9 cellular contexts compared by ENCODE assay signal in the genomic region with DNA sequence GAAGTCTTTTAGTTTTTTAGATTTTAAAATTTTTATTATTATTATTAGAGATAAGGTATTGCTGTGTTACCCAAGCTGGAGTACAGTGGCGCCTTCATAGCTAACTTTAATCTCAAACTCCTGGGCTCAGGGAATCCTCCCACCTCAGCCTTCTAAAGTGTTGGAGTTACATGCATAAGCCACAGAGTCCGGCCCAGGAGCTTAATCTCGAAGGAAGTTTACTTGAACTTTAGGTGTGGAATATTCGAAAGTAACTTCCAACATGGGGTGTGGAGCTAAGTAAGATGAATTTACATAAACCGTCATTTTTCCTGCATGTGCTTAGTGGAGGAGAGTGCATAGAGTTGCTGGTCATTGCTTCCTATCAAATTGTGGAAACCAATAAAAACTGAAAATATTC. TPM values are rescaled to one million over a fixed set of nuclear protein-coding genes. Genes with fewer than 3 reads are reported as not detected.
A peak's percentile ranks its signal among the peaks of the same experiment; 100 is the strongest.
DNase-seq lines count a peak whose midpoint lies in the region; TF ChIP-seq lines count a peak whose summit lies in the region.
"Had no signal": no experiment of that assay in that cellular context is flagged by ENCODE, and none has a peak within 500 bp of the region (broad histone marks: within the 10 kb centered on the region; RNA-seq: fewer than 3 reads in every experiment).

No MANE protein-coding gene starts in this region.

- DNase-seq in CD4-positive, alpha-beta memory T cell: no peak
- no peak for DNase-seq in breast epithelium (ENCODE audit: low spot score in 2 of 2)
- DNase-seq in mesenteric fat pad (ENCODE audit: low spot score): no peak
- no peak for DNase-seq in HPDE6-E6E7 (ENCODE audit: extremely low spot score)
- DNase-seq in germinal center (ENCODE audit: low spot score): no peak
- no peak for DNase-seq in NCI-H510A treated with DMSO at 0.1 percent for 48 hours (lab: John Stamatoyannopoulos, UW)
- DNase-seq: left ventricle myocardium superior had no signal

- H3K9me3 Mint-ChIP-seq in CD4-positive, alpha-beta memory T cell: no peaks in the 10 kb centered on the region
- H3K9me3 Mint-ChIP-seq in nephron: no peaks in the 10 kb centered on the region

- no peak overlapping the region for H2AFZ ChIP-seq in Loucy (ENCODE audit: low read length)

- peak overlapping the region; percentile 73 for H3K9ac ChIP-seq in Loucy (ENCODE audit: low read depth, low read length, poor library complexity, severe bottlenecking)

- no peaks in the 10 kb centered on the region for H3F3A ChIP-seq in Loucy (ENCODE audit: low read depth)

- no peak overlapping the region for H3K27ac ChIP-seq in CD4-positive, alpha-beta memory T cell (ENCODE audit: low read depth, low read length)
- H3K27ac ChIP-seq in breast epithelium: no peak overlapping the region

- intact Hi-C loops in CD4-positive, alpha-beta memory T cell (cut with micrococcal nuclease): loop anchor here (5.0 kb wide), 2 partner anchors 81 to 231 kb away; no protein-coding TSS in a partner anchor
- intact Hi-C loops in breast epithelium (cut with DNase I; ENCODE audit: low total_unique reads): no loop called here

- H3K4me1 ChIP-seq in CD4-positive, alpha-beta memory T cell (ENCODE audit: insufficient read depth, low read length): peaks cover 49% of the 10 kb centered on the region
- H3K4me1 ChIP-seq in Loucy (ENCODE audit: insufficient read depth, low read length, poor library complexity, severe bottlenecking) (peaks cover 18% of the 10 kb centered on the region), breast epithelium (peaks cover 3 to 6% of the 10 kb centered on the region in 2 donors)

- H3K36me3 Mint-ChIP-seq in CD4-positive, alpha-beta memory T cell: peaks cover 12 to 39% of the 10 kb centered on the region in 2 donors
- peaks cover 23% of the 10 kb centered on the region for H3K36me3 Mint-ChIP-seq in nephron (ENCODE audit: low read depth)

- H3K4me1 Mint-ChIP-seq in CD4-positive, alpha-beta memory T cell: peaks cover 29 to 65% (median 45%) of the 10 kb centered on the region in 4 donors
- H3K4me1 Mint-ChIP-seq in nephron: peaks cover 36% of the 10 kb centered on the region

- H3K9me3 ChIP-seq in CD4-positive, alpha-beta memory T cell (ENCODE audit: control insufficient read depth in 1 of 2, low read length in 2 of 2): no peaks in the 10 kb centered on the region
- H3K9me3 ChIP-seq in Loucy (ENCODE audit: insufficient read depth, low read depth, low read length) (no peaks in the 10 kb centered on the region), breast epithelium (no peaks in the 10 kb centered on the region)

- peaks cover 14% of the 10 kb centered on the region for H4K20me1 ChIP-seq in Loucy (ENCODE audit: insufficient read depth, low read length, poor library complexity, severe bottlenecking)

- peak overlapping the region; percentile 41 to 100 (median 99) for H3K4me3 Mint-ChIP-seq in CD4-positive, alpha-beta memory T cell
- peak overlapping the region; percentile 95 to 97 (median 97) for H3K4me3 Mint-ChIP-seq in nephron

- CTCF ChIA-PET in CD4-positive, alpha-beta memory T cell (lab: Charles Lee; ENCODE audit: partially characterized antibody): interaction anchor here (0.6 to 3.2 kb wide), 17 partner anchors 8 to 375 kb away, joined by 3 to 29 read pairs (median 4); a partner anchor contains a TSS

- peak overlapping the region in 5 of 7 donors; percentile 44 to 100 (median 89) for H3K27ac Mint-ChIP-seq in CD4-positive, alpha-beta memory T cell
- H3K27ac Mint-ChIP-seq in nephron: peak overlapping the region; percentile 99 to 100 (median 100)

- H3K4me3 ChIP-seq in CD4-positive, alpha-beta memory T cell (ENCODE audit: low read length in 2 of 2): no peak overlapping the region
- peak overlapping the region; percentile 84 for H3K4me3 ChIP-seq in Loucy (ENCODE audit: low read length, poor library complexity, severe bottlenecking)
- peak overlapping the region; percentile 57 to 88 (median 86) for H3K4me3 ChIP-seq in breast epithelium

- H3K79me2 ChIP-seq in Loucy (ENCODE audit: insufficient read depth, low read length): peaks cover 59% of the 10 kb centered on the region

- no peaks in the 10 kb centered on the region for H3K9me2 ChIP-seq in Loucy (replicated peaks; ENCODE audit: low read depth, low read length)

- H3K4me2 ChIP-seq in Loucy (ENCODE audit: low read depth, low read length, poor library complexity, severe bottlenecking): peak overlapping the region; percentile 97

- TF ChIP-seq POLR2A in breast epithelium (IDR thresholded peaks at IDR 0.05): no peak

- TF ChIP-seq CTCF in Loucy (conservative IDR thresholded peaks at IDR 0.05; ENCODE audit: low read length) (no peak), breast epithelium (IDR thresholded peaks at IDR 0.05) (no peak), nephron (IDR thresholded peaks at IDR 0.05; ENCODE audit: unreplicated experiment in 3 of 3) (no peak)

- H3K36me3 ChIP-seq in CD4-positive, alpha-beta memory T cell (ENCODE audit: insufficient read depth, low read length): peaks cover 6% of the 10 kb centered on the region
- no peaks in the 10 kb centered on the region; the same call in 1 of the 2 replicates for H3K36me3 ChIP-seq in Loucy (ENCODE audit: insufficient read depth, low read length)
- H3K36me3 ChIP-seq in breast epithelium: no peaks in the 10 kb centered on the region

- no peaks in the 10 kb centered on the region for H3K27me3 Mint-ChIP-seq in CD4-positive, alpha-beta memory T cell
- no peaks in the 10 kb centered on the region for H3K27me3 Mint-ChIP-seq in nephron (ENCODE audit: low read depth)

- H3K27me3 ChIP-seq in CD4-positive, alpha-beta memory T cell (ENCODE audit: insufficient read depth, low read length): no peaks in the 10 kb centered on the region
- H3K27me3 ChIP-seq in Loucy (ENCODE audit: insufficient read depth, low read length, poor library complexity, severe bottlenecking) (no peaks in the 10 kb centered on the region), breast epithelium (no peaks in the 10 kb centered on the region)

- POLR2A ChIA-PET in CD4-positive, alpha-beta memory T cell (lab: Charles Lee; ENCODE audit: partially characterized antibody): interaction anchor here (0.9 to 4.0 kb wide), 6 partner anchors 21 to 270 kb away, joined by 3 to 27 read pairs (median 11); a partner anchor contains a TSS

RNA-seq across cellular contexts. Expression of a gene that starts 1.4 kb away (rescaled TPM):
- total RNA-seq in CD4-positive, alpha-beta memory T cell: 10 to 100 TPM; 86.0 to 96.2 TPM
- 10 to 100 TPM; 64.2 to 66.0 TPM for polyA plus RNA-seq in CD4-positive, alpha-beta memory T cell
- total RNA-seq in breast epithelium (100 to 1,000 TPM in 1 of 3 donors, 10 to 100 TPM in 2; 84.2 to 113 (median 87.5) TPM), mesenteric fat pad (49.7 TPM)

RNA-seq across cellular contexts. Expression of a gene that starts 1.8 kb away (rescaled TPM):
- 1 to 10 TPM; 7.2 to 9.4 TPM for total RNA-seq in CD4-positive, alpha-beta memory T cell
- 10 to 100 TPM in 1 of 2 donors, 1 to 10 TPM in 1; 8.7 to 10.6 TPM for polyA plus RNA-seq in CD4-positive, alpha-beta memory T cell
- total RNA-seq in breast epithelium: 1 to 10 TPM; 1.6 to 9.1 (median 3.5) TPM
- total RNA-seq in mesenteric fat pad: 4.9 TPM

RNA-seq across cellular contexts. Expression of a gene that starts 25.0 kb away (rescaled TPM):
- total RNA-seq in CD4-positive, alpha-beta memory T cell: 10 to 100 TPM; 40.8 to 43.9 TPM
- polyA plus RNA-seq in CD4-positive, alpha-beta memory T cell: 10 to 100 TPM in 1 of 2 donors, 1 to 10 TPM in 1; 5.9 to 20.0 TPM
- total RNA-seq in breast epithelium: 10 to 100 TPM; 32.5 to 38.9 (median 34.1) TPM
- 22.3 TPM for total RNA-seq in mesenteric fat pad

Comparison
In these comparisons a context has a peak if more than half of its experiments do, and no peak if none do; other contexts are left out.
1. H3K4me3 ChIP-seq: peak in Loucy (single experiment) and breast epithelium (3 of 3); none in CD4-positive, alpha-beta memory T cell (0 of 2).